ENCODE assay signal across 22 cellular contexts in the genomic region with DNA sequence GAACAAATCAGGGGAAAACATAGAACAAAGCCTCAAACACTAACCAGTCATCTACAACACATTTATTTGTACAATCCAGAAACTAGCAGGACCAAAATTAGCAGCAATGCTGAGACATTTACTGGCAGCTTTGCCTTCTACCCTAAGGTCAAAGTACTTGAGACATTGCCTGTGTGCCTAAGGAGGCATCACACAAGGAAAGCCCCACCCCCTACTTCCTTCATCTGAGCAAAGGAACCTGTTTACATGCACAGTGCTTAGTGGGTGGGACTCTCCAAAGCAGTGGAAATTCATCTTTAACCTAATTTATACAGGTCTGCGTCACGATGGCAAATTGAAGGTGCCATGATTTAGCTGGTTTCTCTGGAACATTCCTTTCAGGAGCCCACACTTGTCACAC. TPM values are rescaled to one million over a fixed set of nuclear protein-coding genes. Genes with fewer than 3 reads are reported as not detected.
"Had no signal": no experiment of that assay in that cellular context is flagged by ENCODE, and none has a peak within 500 bp of the region (broad histone marks: within the 10 kb centered on the region; RNA-seq: fewer than 3 reads in every experiment).

No MANE protein-coding gene starts in this region.

RNA-seq across cellular contexts. Expression of a gene that starts 2.8 kb away (rescaled TPM):
- total RNA-seq: activated CD4-positive, alpha-beta memory T cell treated with anti-CD3 and anti-CD28 coated beads for 36 hours; activated CD4-positive, alpha-beta T cell treated with anti-CD3 and anti-CD28 coated beads for 36 hours; activated CD8-positive, alpha-beta memory T cell treated with anti-CD3 and anti-CD28 coated beads for 36 hours; activated CD8-positive, alpha-beta T cell treated with anti-CD3 and anti-CD28 coated beads for 36 hours; activated naive CD4-positive, alpha-beta T cell treated with anti-CD3 and anti-CD28 coated beads for 36 hours; activated naive CD4-positive, alpha-beta T cell treated with anti-CD3 and anti-CD28 coated beads, Interleukin-2, amount 50 U/mL, for 72 hours; activated naive CD8-positive, alpha-beta T cell treated with anti-CD3 and anti-CD28 coated beads for 36 hours; activated T-cell treated with anti-CD3 and anti-CD28 coated beads, Interleukin-2, amount 50 U/mL, for 4 hours; activated T-cell treated with anti-CD3 and anti-CD28 coated beads, Interleukin-2, amount 50 U/mL, for 72 hours; activated T-helper 1 cell treated with anti-CD3 and anti-CD28 coated beads, Interleukin-12 subunit alpha, Interleukin-12 subunit beta, Interleukin-2, Interleukin-4 antibody, amounts not matched to agents 30 ng/mL and 10 ng/mL and 1 ng/mL, durations not matched to agents 14 hours and 24 hours and 36 hours; activated T-helper 17 cell treated with anti-CD3 and anti-CD28 coated beads, Interleukin-2, amount 50 U/mL, for 72 hours; adrenal gland; aorta; astrocyte; body of pancreas; breast epithelium; T-cell; T-helper 1 cell treated with Interleukin-12 subunit alpha and Interleukin-12 subunit beta and Interleukin-4 antibody, amounts not matched to agents 30 ng/mL and 1 ng/mL, for 36 hours; T-helper 17 cell; T-helper 2 cell treated with Interferon-gamma antibody and Interleukin-4, amounts not matched to agents 100 ng/mL and 5 ng/mL, for 36 hours; WTC11 had no signal
- polyA plus RNA-seq: aorta had no signal

RNA-seq across cellular contexts. Expression of a gene that starts 51.2 kb away (rescaled TPM):
- total RNA-seq: activated CD4-positive, alpha-beta memory T cell treated with anti-CD3 and anti-CD28 coated beads for 36 hours; activated CD4-positive, alpha-beta T cell treated with anti-CD3 and anti-CD28 coated beads for 36 hours; activated CD8-positive, alpha-beta memory T cell treated with anti-CD3 and anti-CD28 coated beads for 36 hours; activated CD8-positive, alpha-beta T cell treated with anti-CD3 and anti-CD28 coated beads for 36 hours; activated naive CD4-positive, alpha-beta T cell treated with anti-CD3 and anti-CD28 coated beads for 36 hours; activated naive CD4-positive, alpha-beta T cell treated with anti-CD3 and anti-CD28 coated beads, Interleukin-2, amount 50 U/mL, for 72 hours; activated naive CD8-positive, alpha-beta T cell treated with anti-CD3 and anti-CD28 coated beads for 36 hours; activated T-cell treated with anti-CD3 and anti-CD28 coated beads, Interleukin-2, amount 50 U/mL, for 4 hours; activated T-cell treated with anti-CD3 and anti-CD28 coated beads, Interleukin-2, amount 50 U/mL, for 72 hours; activated T-helper 1 cell treated with anti-CD3 and anti-CD28 coated beads, Interleukin-12 subunit alpha, Interleukin-12 subunit beta, Interleukin-2, Interleukin-4 antibody, amounts not matched to agents 30 ng/mL and 10 ng/mL and 1 ng/mL, durations not matched to agents 14 hours and 24 hours and 36 hours; activated T-helper 17 cell treated with anti-CD3 and anti-CD28 coated beads, Interleukin-2, amount 50 U/mL, for 72 hours; adrenal gland; aorta; astrocyte; body of pancreas; breast epithelium; cardiac septum; T-cell; T-helper 1 cell treated with Interleukin-12 subunit alpha and Interleukin-12 subunit beta and Interleukin-4 antibody, amounts not matched to agents 30 ng/mL and 1 ng/mL, for 36 hours; T-helper 17 cell; T-helper 2 cell treated with Interferon-gamma antibody and Interleukin-4, amounts not matched to agents 100 ng/mL and 5 ng/mL, for 36 hours; WTC11 had no signal
- polyA plus RNA-seq: adrenal gland, aorta had no signal
